In the genomic region with DNA sequence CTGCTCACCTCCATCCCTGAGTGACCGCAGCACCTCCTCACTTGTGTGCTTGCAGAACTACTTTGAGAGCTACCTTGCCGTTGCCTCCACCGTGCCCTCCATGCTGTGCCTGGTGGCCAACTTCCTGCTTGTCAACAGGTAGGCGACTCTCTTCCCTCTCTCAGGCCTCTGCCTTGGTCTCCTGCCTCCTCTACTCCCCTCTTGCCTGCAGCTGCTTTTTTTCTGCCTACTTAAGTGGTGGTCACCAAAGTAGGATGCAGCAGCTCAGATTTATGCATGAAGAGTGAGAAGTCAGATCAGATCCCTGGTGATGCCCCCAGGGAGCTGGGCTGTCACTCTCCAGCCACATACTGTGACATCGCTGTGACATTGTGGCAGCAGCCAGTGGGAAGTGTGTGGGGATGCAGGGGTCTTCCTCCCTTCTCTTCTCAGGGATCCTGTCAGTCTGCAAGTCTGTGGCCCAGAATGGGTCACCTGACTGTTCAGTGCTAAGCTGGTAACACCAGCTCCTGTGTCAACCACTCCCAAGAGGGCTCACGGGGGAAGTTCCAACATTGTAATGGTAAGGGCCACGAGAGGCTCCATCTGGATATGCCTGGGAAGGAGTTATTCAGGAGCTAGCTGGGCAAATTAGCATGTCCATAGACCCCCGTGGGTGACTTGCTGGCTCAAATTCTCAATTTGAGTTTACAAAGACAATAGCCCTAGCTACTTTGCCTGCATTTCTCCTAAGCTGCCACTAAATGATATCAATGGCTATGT, we compare ENCODE assay signal across 22 cellular contexts. TPM values are rescaled to one million over a fixed set of nuclear protein-coding genes. Genes with fewer than 3 reads are reported as not detected.
DNase-seq lines count a peak whose midpoint lies in the region; ATAC-seq and TF ChIP-seq lines count a peak whose summit lies in the region.
"Had no signal": no experiment of that assay in that cellular context is flagged by ENCODE, and none has a peak within 500 bp of the region (broad histone marks: within the 10 kb centered on the region; RNA-seq: fewer than 3 reads in every experiment).

No MANE protein-coding gene starts in this region.

- peak overlapping the region; percentile 63 for H3K4me2 ChIP-seq in GM23338

- H3K4me1 ChIP-seq in GM23338 (ENCODE audit: insufficient read depth) (peaks cover 40% of the 10 kb centered on the region), NT2/D1 (ENCODE audit: insufficient read depth, insufficient read length) (peaks cover 26% of the 10 kb centered on the region), skeletal muscle tissue (ENCODE audit: control insufficient read depth in 3 of 3, insufficient read depth in 3 of 3, low read length in 3 of 3) (no peaks in the 10 kb centered on the region)
- H3K4me1 ChIP-seq: ascending aorta, foreskin keratinocyte had no signal

- no peak overlapping the region for H2AFZ ChIP-seq in GM23338

- H3K4me3 ChIP-seq in GM23338: peak overlapping the region; percentile 23
- H3K4me3 ChIP-seq in NT2/D1 (ENCODE audit: insufficient read length, low read depth): no peak overlapping the region
- no peak overlapping the region for H3K4me3 ChIP-seq in skeletal muscle tissue (ENCODE audit: low read length in 3 of 3)
- H3K4me3 ChIP-seq: ascending aorta had no signal

- peaks cover 53% of the 10 kb centered on the region for H3K4me1 Mint-ChIP-seq in GM23338
- H3K4me1 Mint-ChIP-seq: activated T-helper 17 cell treated with anti-CD3 and anti-CD28 coated beads, Interleukin-2, amount 50 U/mL, for 72 hours had no signal

- peak overlapping the region; percentile 25; the same call in 2 of the 3 replicates for H3K4me3 Mint-ChIP-seq in GM23338
- H3K4me3 Mint-ChIP-seq: activated T-helper 17 cell treated with anti-CD3 and anti-CD28 coated beads, Interleukin-2, amount 50 U/mL, for 72 hours; central memory CD8-positive, alpha-beta T cell; T-helper 1 cell treated with Interleukin-12 subunit alpha and Interleukin-12 subunit beta and Interleukin-4 antibody, amounts not matched to agents 30 μg/mL and 1 μg/mL, for 36 hours; type B pancreatic cell had no signal

- H3K9me2 ChIP-seq in GM23338 (ENCODE audit: insufficient read depth): no peaks in the 10 kb centered on the region

- no peaks in the 10 kb centered on the region for H4K20me1 ChIP-seq in GM23338 (replicated peaks; ENCODE audit: insufficient read depth)

- DNase-seq in GM23338 (ENCODE audit: low spot score) (peak; percentile 91), NT2/D1 (ENCODE audit: low read depth, low spot score) (peak; percentile 84), iPS DF 4.7 (ENCODE audit: extremely low read depth, low spot score) (peak; percentile 87), activated T-cell treated with anti-CD3 and anti-CD28 coated beads for 4 hours (no peak), UCSD-AML1 (lab: John Stamatoyannopoulos, UW; ENCODE audit: unreplicated experiment) (no peak)
- DNase-seq: activated CD4-positive, alpha-beta T cell treated with anti-CD3 and anti-CD28 coated beads for 48 hours; DMS 273 treated with DMSO at 0.1 percent for 48 hours; effector CD4-positive, alpha-beta T cell; foreskin keratinocyte; NCI-H1092; NCI-H2081 treated with DMSO at 0.1 percent for 48 hours; NCI-H510A treated with DMSO at 0.1 percent for 48 hours; stimulated activated CD4-positive, alpha-beta T cell treated with anti-CD3 and anti-CD28 coated beads, Interleukin-12 subunit alpha, Interleukin-12 subunit beta, amount 100 ng/mL, for 4 hours had no signal

- 0 out of 3 replicates have a peak, but pooled peaks cover 4% of the 10 kb centered on the region for H3K9me3 Mint-ChIP-seq in GM23338
- H3K9me3 Mint-ChIP-seq: activated naive CD4-positive, alpha-beta T cell treated with anti-CD3 and anti-CD28 coated beads, Interleukin-2, amount 50 U/mL, for 72 hours; activated T-helper 17 cell treated with anti-CD3 and anti-CD28 coated beads, Interleukin-2, amount 50 U/mL, for 72 hours; central memory CD8-positive, alpha-beta T cell; T-helper 1 cell treated with Interleukin-12 subunit alpha and Interleukin-12 subunit beta and Interleukin-4 antibody, amounts not matched to agents 30 μg/mL and 1 μg/mL, for 36 hours; type B pancreatic cell had no signal

- peaks cover 3% of the 10 kb centered on the region; the same call in 2 of the 3 replicates for H3K36me3 Mint-ChIP-seq in GM23338 (ENCODE audit: low read depth)
- H3K36me3 Mint-ChIP-seq: activated naive CD4-positive, alpha-beta T cell treated with anti-CD3 and anti-CD28 coated beads, Interleukin-2, amount 50 U/mL, for 72 hours; type B pancreatic cell had no signal

- H3K36me3 ChIP-seq in GM23338 (ENCODE audit: insufficient read depth) (no peaks in the 10 kb centered on the region), NT2/D1 (ENCODE audit: insufficient read depth, insufficient read length, low read length) (no peaks in the 10 kb centered on the region), skeletal muscle tissue (ENCODE audit: control insufficient read depth in 3 of 3, insufficient read depth in 3 of 3, low read length in 3 of 3) (peaks cover 0 to 6% (median 4%) of the 10 kb centered on the region in 3 donors)

- H3K9ac ChIP-seq in NT2/D1 (ENCODE audit: insufficient read length, low read depth) (no peak overlapping the region), skeletal muscle tissue (ENCODE audit: low read depth in 1 of 3, low read length in 3 of 3) (no peak overlapping the region)

- ATAC-seq in GM23338: peak; percentile 92
- no peak for ATAC-seq in GM19328 (IDR thresholded peaks at IDR 0.05; ENCODE audit: unreplicated experiment)
- ATAC-seq: activated naive CD4-positive, alpha-beta T cell treated with anti-CD3 and anti-CD28 coated beads, Interleukin-2, amount 50 U/mL, for 72 hours; activated T-helper 17 cell treated with anti-CD3 and anti-CD28 coated beads, Interleukin-2, amount 50 U/mL, for 72 hours; foreskin keratinocyte had no signal

- H3K9me3 ChIP-seq in NT2/D1 (ENCODE audit: insufficient read depth, low read length) (no peaks in the 10 kb centered on the region), skeletal muscle tissue (ENCODE audit: control insufficient read depth in 3 of 3, low read length in 3 of 3) (no peaks in the 10 kb centered on the region)
- H3K9me3 ChIP-seq: ascending aorta had no signal

- peaks cover 11% of the 10 kb centered on the region for H3F3A ChIP-seq in GM23338 (replicated peaks; ENCODE audit: low read depth)

- H3K27me3 ChIP-seq in GM23338 (ENCODE audit: insufficient read depth): no peaks in the 10 kb centered on the region
- no peaks in the 10 kb centered on the region for H3K27me3 ChIP-seq in NT2/D1 (ENCODE audit: insufficient read depth, insufficient read length)
- H3K27me3 ChIP-seq in skeletal muscle tissue (ENCODE audit: control insufficient read depth in 3 of 3, insufficient read depth in 3 of 3, low read length in 3 of 3): no peaks in the 10 kb centered on the region
- H3K27me3 ChIP-seq: ascending aorta had no signal

- H3K27ac Mint-ChIP-seq in GM23338: peak overlapping the region; percentile 97
- H3K27ac Mint-ChIP-seq: activated naive CD4-positive, alpha-beta T cell treated with anti-CD3 and anti-CD28 coated beads, Interleukin-2, amount 50 U/mL, for 72 hours; activated T-helper 17 cell treated with anti-CD3 and anti-CD28 coated beads, Interleukin-2, amount 50 U/mL, for 72 hours; T-helper 1 cell treated with Interleukin-12 subunit alpha and Interleukin-12 subunit beta and Interleukin-4 antibody, amounts not matched to agents 30 μg/mL and 1 μg/mL, for 36 hours had no signal

- peak overlapping the region; percentile 93 for H3K27ac ChIP-seq in GM23338 (ENCODE audit: low read depth)
- peak overlapping the region; percentile 47 for H3K27ac ChIP-seq in skeletal muscle tissue (ENCODE audit: low read depth, low read length)
- H3K27ac ChIP-seq: ascending aorta, foreskin keratinocyte had no signal

- H3K27me3 Mint-ChIP-seq in GM23338 (ENCODE audit: insufficient read depth, low read depth, poor library complexity): peaks cover 24% of the 10 kb centered on the region
- H3K27me3 Mint-ChIP-seq: activated T-helper 17 cell treated with anti-CD3 and anti-CD28 coated beads, Interleukin-2, amount 50 U/mL, for 72 hours; central memory CD8-positive, alpha-beta T cell; type B pancreatic cell had no signal

- TF ChIP-seq CTCF in GM23338 (conservative IDR thresholded peaks at IDR 0.05; ENCODE audit: low read depth in 2 of 2): no peak

- no peaks in the 10 kb centered on the region for H3K79me2 ChIP-seq in GM23338 (replicated peaks; ENCODE audit: insufficient read depth)

RNA-seq across cellular contexts. Expression of a gene that starts 25.3 kb away (rescaled TPM):
- 8.3 and 10.3 TPM in 2 replicates for total RNA-seq in GM23338 (2014; rRNA removed; shearing (Covaris generic))
- polyA plus RNA-seq in GM23338 (2016; fragmentation: Nextera tagmentation; extraction: Ambion mirVana): 11.3 and 12.3 TPM in 2 replicates
- total RNA-seq in skeletal muscle tissue: 1.0 TPM

RNA-seq across cellular contexts. Expression of a gene that starts 52.4 kb away (rescaled TPM):
- 4.3 and 6.2 TPM in 2 replicates for total RNA-seq in GM23338 (2014; rRNA removed; shearing (Covaris generic))
- 0.73 and 0.95 TPM in 2 replicates for polyA plus RNA-seq in GM23338 (2016; fragmentation: Nextera tagmentation; extraction: Ambion mirVana)
- total RNA-seq in skeletal muscle tissue: 3.7 TPM
- total RNA-seq: osteocyte had no signal
- polyA plus RNA-seq: foreskin keratinocyte had no signal

Comparison
In these comparisons a context has a peak if more than half of its experiments do, and no peak if none do; other contexts are left out.
1. DNase-seq: peak in GM23338 (single experiment), NT2/D1 (single experiment) and iPS DF 4.7 (single experiment); none in activated T-cell treated with anti-CD3 and anti-CD28 coated beads for 4 hours (single experiment) and UCSD-AML1 (single experiment).